15 cellular contexts compared by ENCODE assay signal in genomic region chr2:181613241-181613640, GRCh38. TPM values are rescaled to one million over a fixed set of nuclear protein-coding genes. Genes with fewer than 3 reads are reported as not detected.
DNase-seq lines count a peak whose midpoint lies in the region; ATAC-seq and TF ChIP-seq lines count a peak whose summit lies in the region.
"Had no signal": no experiment of that assay in that cellular context is flagged by ENCODE, and none has a peak within 500 bp of the region (broad histone marks: within the 10 kb centered on the region; RNA-seq: fewer than 3 reads in every experiment).

No MANE protein-coding gene starts in this region.

- H3K36me3 ChIP-seq in HEK293 (ENCODE audit: control insufficient read depth in 2 of 2, insufficient read depth in 1 of 2, low read length in 2 of 2) (no peaks in the 10 kb centered on the region), PC-9 (ENCODE audit: low read depth) (no peaks in the 10 kb centered on the region)
- H3K36me3 ChIP-seq: Peyer's patch had no signal

- no peak overlapping the region for H3K4me3 Mint-ChIP-seq in glutamatergic neuron (ENCODE audit: unreplicated experiment)

- peaks cover 5% of the 10 kb centered on the region; the same call in 1 of the 2 replicates for H3K4me1 ChIP-seq in HEK293 (ENCODE audit: control insufficient read depth, insufficient read depth, low read length)
- peaks cover 7% of the 10 kb centered on the region; the same call in 1 of the 2 replicates for H3K4me1 ChIP-seq in PC-9 (replicated peaks; ENCODE audit: insufficient read depth)
- H3K4me1 ChIP-seq: Peyer's patch had no signal

- H3K27ac ChIP-seq in HEK293 (ENCODE audit: extremely low read depth, low read depth, low read length) (no peak overlapping the region), PC-9 (no peak overlapping the region)
- H3K27ac ChIP-seq: Peyer's patch had no signal

- TF ChIP-seq CTCF in HEK293 (tag by site-specific recombination; IDR thresholded peaks at IDR 0.05): no peak
- TF ChIP-seq CTCF in PC-9 (conservative IDR thresholded peaks at IDR 0.05): no peak
- TF ChIP-seq CTCF in glutamatergic neuron (IDR thresholded peaks at IDR 0.05; ENCODE audit: partially characterized antibody, unreplicated experiment): no peak

- H3F3A ChIP-seq in PC-9 (ENCODE audit: insufficient read depth, low read depth): no peaks in the 10 kb centered on the region

- no TSS peak for BruUV-seq in PC-9 (replicated peaks; lab: Mats Ljungman, UMichigan)

- ATAC-seq in GM21576 (IDR thresholded peaks at IDR 0.05; ENCODE audit: unreplicated experiment): no peak
- no peak for ATAC-seq in HG03097 (IDR thresholded peaks at IDR 0.05; ENCODE audit: low FRiP score, unreplicated experiment)

- H2AFZ ChIP-seq in PC-9: peak overlapping the region; percentile 40

- H3K36me3 Mint-ChIP-seq in glutamatergic neuron (ENCODE audit: unreplicated experiment): no peaks in the 10 kb centered on the region

- H3K4me1 Mint-ChIP-seq in glutamatergic neuron (ENCODE audit: low read depth, unreplicated experiment): peaks cover 22% of the 10 kb centered on the region

- DNase-seq in G401 (ENCODE audit: low spot score): peak; percentile 73
- no peak for DNase-seq in PC-9
- DNase-seq in glutamatergic neuron: no peak
- no peak for DNase-seq in ecto neural progenitor cell (ENCODE audit: low spot score)
- DNase-seq in NCI-H2107 (lab: John Stamatoyannopoulos, UW): no peak
- DNase-seq: C1 segment of cervical spinal cord, DND-41, KG1, NCI-H1436, NCI-H1930, Peyer's patch had no signal

- no peaks in the 10 kb centered on the region for H4K20me1 ChIP-seq in PC-9 (ENCODE audit: insufficient read depth)

- H3K27me3 ChIP-seq in PC-9 (ENCODE audit: insufficient read depth, low read depth): no peaks in the 10 kb centered on the region
- H3K27me3 ChIP-seq: Peyer's patch had no signal

- peaks cover 2% of the 10 kb centered on the region for H3K9me3 Mint-ChIP-seq in glutamatergic neuron (ENCODE audit: unreplicated experiment)

- no peaks in the 10 kb centered on the region for H3K9me3 ChIP-seq in HEK293 (ENCODE audit: control insufficient read depth, insufficient read depth, low read depth, low read length)
- no peaks in the 10 kb centered on the region for H3K9me3 ChIP-seq in PC-9 (ENCODE audit: insufficient read depth, low read depth)
- H3K9me3 ChIP-seq: Peyer's patch had no signal

- intact Hi-C loops in PC-9 (cut with micrococcal nuclease; ENCODE audit: unreplicated experiment): no loop called here

- CTCF ChIA-PET in HEK293 (lab: Yijun Ruan, JAX) (no interaction called here), PC-9 (lab: Charles Lee) (interaction anchor here (0.5 kb wide), 1 partner anchor 1204 kb away, joined by 3 read pairs; no protein-coding TSS in a partner anchor)

- POLR2A ChIA-PET in HEK293 (lab: Yijun Ruan, JAX) (no interaction called here), PC-9 (lab: Charles Lee; ENCODE audit: unreplicated experiment) (interaction anchor here (0.6 kb wide), 1 partner anchor 311 kb away, joined by 3 read pairs; no protein-coding TSS in a partner anchor)

- no peaks in the 10 kb centered on the region for H3K9me2 ChIP-seq in PC-9 (ENCODE audit: insufficient read depth)

- H3K27me3 Mint-ChIP-seq in glutamatergic neuron (ENCODE audit: unreplicated experiment): peaks cover 3% of the 10 kb centered on the region

- no peak overlapping the region for H3K4me2 ChIP-seq in PC-9

- peak overlapping the region; percentile 28 for H3K27ac Mint-ChIP-seq in glutamatergic neuron (ENCODE audit: unreplicated experiment)

- H3K79me2 ChIP-seq in PC-9 (ENCODE audit: low read depth): no peaks in the 10 kb centered on the region

- in situ Hi-C loops in G401 (cut with HindIII; ENCODE audit: low sequenced_read_pairs): no loop called here

- H3K4me3 ChIP-seq in HEK293 (ENCODE audit: low read depth, low read length) (no peak overlapping the region), PC-9 (no peak overlapping the region)
- H3K4me3 ChIP-seq: Peyer's patch had no signal

TF ChIP-seq in HEK293, 187 proteins besides CTCF, POLR2A, EP300 and RAD21:
- TF ChIP-seq OVOL3 (tag by site-specific recombination; IDR thresholded peaks at IDR 0.05) (no peak), ZNF335 (tag by site-specific recombination; conservative IDR thresholded peaks at IDR 0.05) (peak; percentile 49)

RNA-seq across cellular contexts. Expression of gene CERKL, which starts 43.7 kb away (rescaled TPM):
- total RNA-seq in G401 (2014; rRNA removed; shearing (Covaris generic)): not detected in 2 replicates
- total RNA-seq in PC-9 (2021) (1.5 and 1.6 TPM in 2 replicates), glutamatergic neuron (ENCODE audit: unreplicated experiment) (5.7 TPM)
- total RNA-seq: NCI-H460 had no signal
